10 cellular contexts compared by ENCODE assay signal in genomic region chr18:49563130-49563540, GRCh38. TPM values are rescaled to one million over a fixed set of nuclear protein-coding genes. Genes with fewer than 3 reads are reported as not detected.
DNase-seq lines count a peak whose midpoint lies in the region; ATAC-seq, FAIRE-seq and TF ChIP-seq lines count a peak whose summit lies in the region.
"Had no signal": no experiment of that assay in that cellular context is flagged by ENCODE, and none has a peak within 500 bp of the region (broad histone marks: within the 10 kb centered on the region; RNA-seq: fewer than 3 reads in every experiment).

No MANE protein-coding gene starts in this region.

- no peak overlapping the region for H3K14ac ChIP-seq in H1 (ENCODE audit: insufficient read length)

- no peak overlapping the region for H4K91ac ChIP-seq in H1 (replicated peaks; ENCODE audit: insufficient read length, low read length)

- no peak overlapping the region for H3K18ac ChIP-seq in H1 (ENCODE audit: extremely low read depth, low read length)

- H3K79me2 ChIP-seq in OCI-LY3 (ENCODE audit: low read length) (no peaks in the 10 kb centered on the region), H1 (ENCODE audit: control insufficient read depth in 1 of 2, insufficient read depth in 2 of 2, low read length in 2 of 2) (peaks cover 0 to 12% of the 10 kb centered on the region in 2 experiments; a peak in 2 of 4 replicates)

- H3K23ac ChIP-seq in H1 (ENCODE audit: insufficient read length): no peak overlapping the region

- H3K27ac ChIP-seq in OCI-LY3 (ENCODE audit: low read length) (no peak overlapping the region), H1 (ENCODE audit: low read depth, low read length) (no peak overlapping the region)

- POLR2A ChIA-PET in H1 (lab: Charles Lee; ENCODE audit: partially characterized antibody): interaction anchor here (0.6 to 1.3 kb wide), 2 partner anchors 27 to 32 kb away, joined by 3 to 7 read pairs; no protein-coding TSS in a partner anchor

- H3K4me3 Mint-ChIP-seq in nephron progenitor cell: peak overlapping the region; percentile 92

- H3K36me3 ChIP-seq in OCI-LY3 (replicated peaks; ENCODE audit: low read depth, low read length) (no peaks in the 10 kb centered on the region), H1 (ENCODE audit: control insufficient read depth in 2 of 4, insufficient read depth in 4 of 4, low read length in 3 of 4) (peaks cover 0 to 14% (median 4%) of the 10 kb centered on the region in 4 experiments; a peak in 2 of 8 replicates)

- H3K27me3 Mint-ChIP-seq in nephron progenitor cell (ENCODE audit: low read depth, poor library complexity): peaks cover 30% of the 10 kb centered on the region

- H4K20me1 ChIP-seq in OCI-LY3 (ENCODE audit: insufficient read depth, low read length): no peaks in the 10 kb centered on the region
- peaks cover 5 to 11% of the 10 kb centered on the region in 2 experiments for H4K20me1 ChIP-seq in H1 (replicated peaks in 1 of 2; ENCODE audit: control insufficient read depth in 1 of 2, insufficient read depth in 2 of 2, low read length in 2 of 2)

- DNase-seq in EH (ENCODE audit: low read depth): peak; percentile 45
- DNase-seq in H1 (ENCODE audit: low read depth in 1 of 2, low spot score in 2 of 2): no peak
- DNase-seq in nephron progenitor cell: no peak
- no peak for DNase-seq in NCI-H1436 treated with DMSO at 0.1 percent for 48 hours (lab: John Stamatoyannopoulos, UW)
- no peak for DNase-seq in D721Med (ENCODE audit: insufficient read length, low spot score)
- DNase-seq in NCI-H128 (lab: John Stamatoyannopoulos, UW; ENCODE audit: unreplicated experiment): no peak
- DNase-seq: activated CD8-positive, alpha-beta memory T cell treated with anti-CD3 and anti-CD28 coated beads for 24 hours; NCI-H1417 treated with DMSO at 0.1 percent for 48 hours had no signal

- H3K9ac ChIP-seq in OCI-LY3 (ENCODE audit: low read length) (no peak overlapping the region), H1 (replicated peaks in 1 of 4; ENCODE audit: extremely low read depth in 1 of 4, low read depth in 3 of 4, low read length in 3 of 4) (no peak overlapping the region; a peak in 1 of 7 replicates)

- peaks cover 12% of the 10 kb centered on the region for H3K36me3 Mint-ChIP-seq in nephron progenitor cell (ENCODE audit: low read depth)

- TF ChIP-seq CTCF in OCI-LY3 (IDR thresholded peaks at IDR 0.05; ENCODE audit: low read depth, low read length) (no peak), H1 (IDR thresholded peaks at IDR 0.05; ENCODE audit: control extremely low read depth in 1 of 3, insufficient read depth in 1 of 3, low read depth in 1 of 3, low read length in 3 of 3) (no peak), nephron progenitor cell (IDR thresholded peaks at IDR 0.05) (no peak), D721Med (IDR thresholded peaks at IDR 0.05; ENCODE audit: insufficient read depth, missing control alignments) (no peak)

- no peak overlapping the region for H3K4ac ChIP-seq in H1 (replicated peaks; ENCODE audit: insufficient read length, low read depth, low read length)

- ATAC-seq in GM18868 (IDR thresholded peaks at IDR 0.05; ENCODE audit: unreplicated experiment): no peak

- no peak overlapping the region; the same call in 1 of the 2 replicates for H2BK5ac ChIP-seq in H1 (ENCODE audit: low read depth, low read length)

- CTCF ChIA-PET in H1 (lab: Charles Lee; ENCODE audit: partially characterized antibody): interaction anchor here (0.7 to 1.2 kb wide), 4 partner anchors 20 to 203 kb away, joined by 3 to 5 read pairs (median 3); no protein-coding TSS in a partner anchor

- H2BK15ac ChIP-seq in H1 (ENCODE audit: low read length): peak overlapping the region; percentile 53; the same call in 1 of the 2 replicates

- H3K27me3 ChIP-seq in OCI-LY3 (ENCODE audit: low read depth, low read length) (peaks cover 27% of the 10 kb centered on the region), H1 (replicated peaks in 1 of 4; ENCODE audit: control insufficient read depth in 3 of 4, extremely low read depth in 1 of 4, insufficient read depth in 3 of 4, low read length in 3 of 4) (peaks cover 0 to 27% (median 17%) of the 10 kb centered on the region in 4 experiments; a peak in 6 of 7 replicates)

- H2AFZ ChIP-seq in OCI-LY3 (ENCODE audit: low read depth, low read length) (no peak overlapping the region), H1 (ENCODE audit: low read length) (no peak overlapping the region)

- no peak for TF ChIP-seq EP300 in H1 (IDR thresholded peaks at IDR 0.05; ENCODE audit: borderline replicate concordance in 1 of 2, low read depth in 2 of 2, low read length in 2 of 2)

- peak overlapping the region; percentile 69; the same call in 1 of the 2 replicates for H2AK5ac ChIP-seq in H1 (ENCODE audit: low read depth, low read length)

- no peak overlapping the region for H2BK120ac ChIP-seq in H1 (replicated peaks; ENCODE audit: low read depth, low read length)

- TF ChIP-seq RAD21 in H1 (IDR thresholded peaks at IDR 0.05 in 1 of 2, conservative IDR thresholded peaks at IDR 0.05 in 1 of 2; ENCODE audit: low read depth in 2 of 2, low read length in 2 of 2): no peak

- H3K4me3 ChIP-seq in OCI-LY3 (ENCODE audit: low read length) (no peak overlapping the region), H1 (ENCODE audit: extremely low read depth in 1 of 4, insufficient read depth in 2 of 4, low read depth in 3 of 4, low read length in 4 of 4) (peak overlapping the region in 3 of 4 experiments; percentile 6 to 64 (median 57); a peak in 4 of 8 replicates)

- no peak overlapping the region for H2BK12ac ChIP-seq in H1 (ENCODE audit: low read depth, low read length)

- no peaks in the 10 kb centered on the region for H3K79me1 ChIP-seq in H1 (ENCODE audit: low read depth, low read length)

- FAIRE-seq in H1 (lab: Jason Lieb, UNC): no peak
- FAIRE-seq in D721Med (lab: Jason Lieb, UNC): no peak

- H3K9me3 ChIP-seq in OCI-LY3 (ENCODE audit: insufficient read depth, low read length) (no peaks in the 10 kb centered on the region), H1 (ENCODE audit: insufficient read depth in 2 of 2, low read depth in 1 of 2, low read length in 1 of 2) (peaks cover 0 to 8% of the 10 kb centered on the region in 2 experiments; a peak in 2 of 4 replicates)

- H3K4me2 ChIP-seq in OCI-LY3 (ENCODE audit: low read length): peak overlapping the region; percentile 2
- peak overlapping the region; percentile 91 to 94 for H3K4me2 ChIP-seq in H1 (ENCODE audit: insufficient read depth in 1 of 2, low read depth in 2 of 2, low read length in 2 of 2)

- H3K27ac Mint-ChIP-seq in nephron progenitor cell: no peak overlapping the region

- peaks cover 23% of the 10 kb centered on the region for H3K23me2 ChIP-seq in H1 (ENCODE audit: low read depth, low read length)

- no peak for TF ChIP-seq POLR2A in H1 (IDR thresholded peaks at IDR 0.05; ENCODE audit: control extremely low read depth in 1 of 2, low read depth in 2 of 2, low read length in 2 of 2)

- H3K9me3 Mint-ChIP-seq in nephron progenitor cell: peaks cover 19% of the 10 kb centered on the region

- H3K56ac ChIP-seq in H1 (replicated peaks; ENCODE audit: insufficient read length, low read depth, low read length): no peak overlapping the region

- H2BK20ac ChIP-seq in H1 (ENCODE audit: low read length): no peak overlapping the region

- no peak overlapping the region for H4K5ac ChIP-seq in H1 (ENCODE audit: insufficient read length, low read depth, low read length)

- H3K4me1 ChIP-seq in OCI-LY3 (ENCODE audit: low read length): peaks cover 50% of the 10 kb centered on the region
- peaks cover 4 to 6% (median 4%) of the 10 kb centered on the region in 4 experiments for H3K4me1 ChIP-seq in H1 (replicated peaks in 1 of 4; ENCODE audit: control insufficient read depth in 3 of 4, insufficient read depth in 4 of 4, low read length in 3 of 4)

- H4K8ac ChIP-seq in H1 (ENCODE audit: extremely low read depth, insufficient read depth, low read length): no peak overlapping the region

- peaks cover 53% of the 10 kb centered on the region for H3K4me1 Mint-ChIP-seq in nephron progenitor cell

TF ChIP-seq in H1, 55 proteins besides CTCF, POLR2A, EP300 and RAD21 (continues in another document):
- TF ChIP-seq RFX5 (IDR thresholded peaks at IDR 0.05; ENCODE audit: borderline replicate concordance, low read depth, low read length) (no peak), HDAC2 (IDR thresholded peaks at IDR 0.05; ENCODE audit: borderline replicate concordance in 1 of 2, low read depth in 2 of 2, low read length in 2 of 2) (no peak), NANOG (IDR thresholded peaks at IDR 0.05; ENCODE audit: insufficient read depth, low read depth, low read length, poor library complexity, severe bottlenecking) (no peak), CHD2 (IDR thresholded peaks at IDR 0.05; ENCODE audit: low read length) (no peak), JUN (IDR thresholded peaks at IDR 0.05; ENCODE audit: low read depth, low read length) (no peak), POU5F1 (IDR thresholded peaks at IDR 0.05; ENCODE audit: low read depth, low read length) (no peak), SP4 (IDR thresholded peaks at IDR 0.05; ENCODE audit: low read length) (no peak), TBP (IDR thresholded peaks at IDR 0.05; ENCODE audit: low read depth, low read length) (no peak), TEAD4 (IDR thresholded peaks at IDR 0.05; ENCODE audit: low read depth, low read length) (no peak), MAX (IDR thresholded peaks at IDR 0.05) (no peak), ATF3 (IDR thresholded peaks at IDR 0.05; ENCODE audit: insufficient read depth, low read depth, low read length) (no peak), FOSL1 (IDR thresholded peaks at IDR 0.05; ENCODE audit: insufficient read depth, low read depth, low read length) (no peak)

RNA-seq across cellular contexts. Expression of gene LIPG, which starts 1.3 kb away (rescaled TPM):
- total RNA-seq in H1 (2021; fragmentation: NEBNext Ultra II Directional; extraction: Animal tissue kit (Norgen Biotek cat#: 25700)): 9.8 and 11.8 TPM in 2 replicates
- polyA plus RNA-seq in H1 (2011; rRNA removed): 8.3 and 9.2 TPM in 2 replicates
- polyA plus RNA-seq in H1 (2011; cell fraction: cytosol; rRNA removed): 9.2 TPM
- polyA plus RNA-seq in H1 (2011; cell fraction: nucleus; rRNA removed): 12.6 TPM
- 9.5 to 11.9 TPM (median 9.9 TPM) in 4 replicates for polyA plus RNA-seq in H1 (2012, experiment 1 of 2)
- polyA plus RNA-seq in H1 (2012, experiment 2 of 2): 2.6 TPM
- 11.7 TPM for polyA plus RNA-seq in H1 (2013, experiment 1 of 2)
- 13.4 TPM for polyA plus RNA-seq in H1 (2013, experiment 2 of 2)
- 21.1 and 36.4 TPM in 2 replicates for polyA minus RNA-seq in H1 (2011; rRNA and poly(A)+ RNA removed)
- polyA minus RNA-seq in H1 (2011; cell fraction: cytosol; rRNA and poly(A)+ RNA removed): 8.1 TPM
- 14.5 TPM for polyA minus RNA-seq in H1 (2011; cell fraction: nucleus; rRNA and poly(A)+ RNA removed)
